20 cellular contexts compared by ENCODE assay signal in the genomic region with DNA sequence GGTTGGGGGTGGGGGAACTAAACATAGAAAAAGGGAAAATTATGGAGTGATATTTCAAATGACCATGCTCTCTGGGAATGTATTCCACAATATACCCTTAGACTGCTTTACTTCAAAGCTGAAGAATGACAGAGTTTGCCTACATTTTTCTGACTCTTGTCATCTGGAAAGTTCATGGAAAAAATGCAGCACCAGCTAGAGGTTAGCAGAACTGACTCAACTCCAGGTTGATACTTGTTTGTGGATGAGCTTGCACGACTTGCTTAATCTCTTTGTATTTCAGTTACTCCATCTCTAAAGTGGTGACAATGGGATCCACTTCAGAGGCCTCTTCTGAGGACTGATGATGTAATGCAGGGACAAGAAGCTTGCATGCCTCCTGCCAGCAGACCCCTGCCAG.
DNase-seq lines count a peak whose midpoint lies in the region; ATAC-seq, FAIRE-seq and TF ChIP-seq lines count a peak whose summit lies in the region.
"Had no signal": no experiment of that assay in that cellular context is flagged by ENCODE, and none has a peak within 500 bp of the region (broad histone marks: within the 10 kb centered on the region; RNA-seq: fewer than 3 reads in every experiment).

No MANE protein-coding gene starts in this region.

- H3K4me1 ChIP-seq in trophoblast cell (ENCODE audit: control insufficient read depth in 1 of 2, insufficient read depth in 2 of 2, low read length in 2 of 2): no peaks in the 10 kb centered on the region
- H3K4me1 ChIP-seq: A549 had no signal

- peak overlapping the region; percentile 79 for H3K27ac Mint-ChIP-seq in activated CD4-positive, alpha-beta T cell treated with anti-CD3 and anti-CD28 coated beads, Interleukin-2, amount 10 ng/mL, durations not matched to agents 24 days and 14 days
- H3K27ac Mint-ChIP-seq: activated naive CD8-positive, alpha-beta T cell treated with anti-CD3 and anti-CD28 coated beads, Interleukin-2, amount 10 ng/mL, durations not matched to agents 7 days and 5 days; stimulated activated naive CD8-positive, alpha-beta T cell treated with anti-CD3 and anti-CD28 coated beads, Interleukin-15, Interleukin-2, amounts not matched to agents 100 ng/mL and 50 ng/mL, for 24 hours had no signal

- intact Hi-C loops in activated CD4-positive, alpha-beta T cell treated with anti-CD3 and anti-CD28 coated beads, Interleukin-2, amount 10 ng/mL, durations not matched to agents 24 days and 14 days (cut with micrococcal nuclease): no loop called here

- H3K4ac ChIP-seq in trophoblast cell (ENCODE audit: low read depth, low read length): no peak overlapping the region

- TF ChIP-seq POLR2A in GM18505 (IDR thresholded peaks at IDR 0.05; ENCODE audit: borderline replicate concordance, extremely low read depth, insufficient read depth, insufficient read length): no peak

- no peak for TF ChIP-seq CTCF in bronchial epithelial cell (IDR thresholded peaks at IDR 0.05; ENCODE audit: insufficient read depth, low read length, severe bottlenecking)

- no peak overlapping the region for H2AFZ ChIP-seq in trophoblast cell (ENCODE audit: insufficient read depth, low read length, poor library complexity)

- peaks cover 13% of the 10 kb centered on the region for H3K4me1 Mint-ChIP-seq in activated CD4-positive, alpha-beta T cell treated with anti-CD3 and anti-CD28 coated beads, Interleukin-2, amount 10 ng/mL, durations not matched to agents 24 days and 14 days

- no peak overlapping the region for H3K14ac ChIP-seq in trophoblast cell (ENCODE audit: low read length)

- no peak for ATAC-seq in GM18505 (IDR thresholded peaks at IDR 0.05; ENCODE audit: unreplicated experiment)
- ATAC-seq: A549, left colon, mucosa of descending colon, Panc1 had no signal

- no peaks in the 10 kb centered on the region for H3K79me1 ChIP-seq in trophoblast cell (ENCODE audit: low read length)

- H3K36me3 ChIP-seq in bronchial epithelial cell (ENCODE audit: control insufficient read depth, insufficient read depth, low read length) (no peaks in the 10 kb centered on the region), trophoblast cell (ENCODE audit: control insufficient read depth in 1 of 2, insufficient read depth in 2 of 2, low read length in 2 of 2) (no peaks in the 10 kb centered on the region)

- H3K4me3 ChIP-seq in bronchial epithelial cell (ENCODE audit: low read depth, low read length) (no peak overlapping the region), trophoblast cell (ENCODE audit: low read depth, low read length) (no peak overlapping the region)
- H3K4me3 ChIP-seq: A549, mucosa of descending colon had no signal

- peaks cover 7% of the 10 kb centered on the region for H3K9me3 Mint-ChIP-seq in activated CD4-positive, alpha-beta T cell treated with anti-CD3 and anti-CD28 coated beads, Interleukin-2, amount 10 ng/mL, durations not matched to agents 24 days and 14 days

- no peak overlapping the region for H2AK5ac ChIP-seq in trophoblast cell (ENCODE audit: low read length)

- H3K4me3 Mint-ChIP-seq in activated CD4-positive, alpha-beta T cell treated with anti-CD3 and anti-CD28 coated beads, Interleukin-2, amount 10 ng/mL, durations not matched to agents 24 days and 14 days: no peak overlapping the region
- H3K4me3 Mint-ChIP-seq: activated naive CD8-positive, alpha-beta T cell treated with anti-CD3 and anti-CD28 coated beads, Interleukin-2, amount 10 ng/mL, durations not matched to agents 7 days and 5 days; stimulated activated naive CD8-positive, alpha-beta T cell treated with anti-CD3 and anti-CD28 coated beads, Interleukin-15, Interleukin-2, amounts not matched to agents 100 ng/mL and 50 ng/mL, for 24 hours had no signal

- peak; percentile 51 for DNase-seq in activated CD4-positive, alpha-beta T cell treated with anti-CD3 and anti-CD28 coated beads, Interleukin-2, amount 10 ng/mL, durations not matched to agents 24 days and 14 days
- no peak for DNase-seq in activated CD4-positive, alpha-beta T cell treated with anti-CD3 and anti-CD28 coated beads for 4 hours
- DNase-seq in NCI-H510A (lab: John Stamatoyannopoulos, UW) (peak; percentile 44), bronchial epithelial cell (ENCODE audit: low read depth) (peak; percentile 97), trophoblast cell (peak; percentile 27 to 80), DMS114 treated with DMSO at 0.1 percent for 48 hours (lab: John Stamatoyannopoulos, UW; ENCODE audit: unreplicated experiment) (no peak), RCC 7860 (ENCODE audit: low spot score) (no peak)
- DNase-seq: activated CD4-positive, alpha-beta T cell treated with anti-CD3 and anti-CD28 coated beads, Interleukin-2, amount 50 U/mL, for 4 hours; activated naive CD8-positive, alpha-beta T cell treated with anti-CD3 and anti-CD28 coated beads, Interleukin-2, amount 10 ng/mL, durations not matched to agents 7 days and 5 days; activated T-cell treated with anti-CD3 and anti-CD28 coated beads, Interleukin-2, amount 50 U/mL, for 48 hours; central memory CD4-positive, alpha-beta T cell; effector CD4-positive, alpha-beta T cell; left colon; mucosa of descending colon; NCI-H2081 had no signal

- no peaks in the 10 kb centered on the region for H3K27me3 Mint-ChIP-seq in activated CD4-positive, alpha-beta T cell treated with anti-CD3 and anti-CD28 coated beads, Interleukin-2, amount 10 ng/mL, durations not matched to agents 24 days and 14 days

- peak; percentile 72 for FAIRE-seq in bronchial epithelial cell (lab: Jason Lieb, UNC)
- no peak for FAIRE-seq in RCC 7860 (lab: Jason Lieb, UNC)
- FAIRE-seq: A549, urothelium cell line had no signal

- no peaks in the 10 kb centered on the region for H3K9me3 ChIP-seq in trophoblast cell (ENCODE audit: insufficient read depth, low read depth, low read length)
- H3K9me3 ChIP-seq: A549, mucosa of descending colon had no signal

- H3K27me3 ChIP-seq in bronchial epithelial cell (ENCODE audit: control insufficient read depth, insufficient read depth, low read length): no peaks in the 10 kb centered on the region
- no peaks in the 10 kb centered on the region for H3K27me3 ChIP-seq in trophoblast cell (ENCODE audit: insufficient read depth, low read length)

- no peak overlapping the region for H2BK5ac ChIP-seq in trophoblast cell (ENCODE audit: low read depth, low read length, poor library complexity)

- peaks cover 4% of the 10 kb centered on the region for H3K36me3 Mint-ChIP-seq in activated CD4-positive, alpha-beta T cell treated with anti-CD3 and anti-CD28 coated beads, Interleukin-2, amount 10 ng/mL, durations not matched to agents 24 days and 14 days (ENCODE audit: low read depth)
- H3K36me3 Mint-ChIP-seq: activated naive CD8-positive, alpha-beta T cell treated with anti-CD3 and anti-CD28 coated beads, Interleukin-2, amount 10 ng/mL, durations not matched to agents 7 days and 5 days had no signal

- H2BK12ac ChIP-seq in trophoblast cell (ENCODE audit: low read length): no peak overlapping the region

- H3K18ac ChIP-seq in trophoblast cell (ENCODE audit: low read length): no peak overlapping the region

- no peaks in the 10 kb centered on the region for H3K79me2 ChIP-seq in trophoblast cell (ENCODE audit: control insufficient read depth, insufficient read depth, low read length, poor library complexity)

- no peak overlapping the region for H3K4me2 ChIP-seq in trophoblast cell (ENCODE audit: low read length)
- H3K4me2 ChIP-seq: A549 had no signal

- H2BK120ac ChIP-seq in trophoblast cell (ENCODE audit: insufficient read depth, low read length, poor library complexity): no peak overlapping the region

- no CpG with 5 or more reads among the region's 1 CpG for WGBS in trophoblast cell (ENCODE audit: extremely low coverage, insufficient coverage, insufficient read length)

- no peak overlapping the region for H3K23ac ChIP-seq in trophoblast cell (ENCODE audit: low read length)

- no peak overlapping the region for H4K8ac ChIP-seq in trophoblast cell (ENCODE audit: low read depth, low read length)

- no peak overlapping the region for H4K91ac ChIP-seq in trophoblast cell (ENCODE audit: low read depth, low read length)

- no peak overlapping the region for H3K27ac ChIP-seq in trophoblast cell (ENCODE audit: low read depth, low read length)
- H3K27ac ChIP-seq: A549 had no signal

- H3K9ac ChIP-seq in trophoblast cell (ENCODE audit: low read length): no peak overlapping the region

- no peak overlapping the region for H4K12ac ChIP-seq in trophoblast cell (ENCODE audit: low read depth, low read length)

Comparison
In these comparisons a context has a peak if more than half of its experiments do, and no peak if none do; other contexts are left out.
1. DNase-seq: peak in activated CD4-positive, alpha-beta T cell treated with anti-CD3 and anti-CD28 coated beads, Interleukin-2, amount 10 ng/mL, durations not matched to agents 24 days and 14 days (single experiment), NCI-H510A (single experiment), bronchial epithelial cell (single experiment) and trophoblast cell (2 of 2); none in activated CD4-positive, alpha-beta T cell treated with anti-CD3 and anti-CD28 coated beads for 4 hours (0 of 2), DMS114 treated with DMSO at 0.1 percent for 48 hours (single experiment) and RCC 7860 (single experiment).